In the genomic region with DNA sequence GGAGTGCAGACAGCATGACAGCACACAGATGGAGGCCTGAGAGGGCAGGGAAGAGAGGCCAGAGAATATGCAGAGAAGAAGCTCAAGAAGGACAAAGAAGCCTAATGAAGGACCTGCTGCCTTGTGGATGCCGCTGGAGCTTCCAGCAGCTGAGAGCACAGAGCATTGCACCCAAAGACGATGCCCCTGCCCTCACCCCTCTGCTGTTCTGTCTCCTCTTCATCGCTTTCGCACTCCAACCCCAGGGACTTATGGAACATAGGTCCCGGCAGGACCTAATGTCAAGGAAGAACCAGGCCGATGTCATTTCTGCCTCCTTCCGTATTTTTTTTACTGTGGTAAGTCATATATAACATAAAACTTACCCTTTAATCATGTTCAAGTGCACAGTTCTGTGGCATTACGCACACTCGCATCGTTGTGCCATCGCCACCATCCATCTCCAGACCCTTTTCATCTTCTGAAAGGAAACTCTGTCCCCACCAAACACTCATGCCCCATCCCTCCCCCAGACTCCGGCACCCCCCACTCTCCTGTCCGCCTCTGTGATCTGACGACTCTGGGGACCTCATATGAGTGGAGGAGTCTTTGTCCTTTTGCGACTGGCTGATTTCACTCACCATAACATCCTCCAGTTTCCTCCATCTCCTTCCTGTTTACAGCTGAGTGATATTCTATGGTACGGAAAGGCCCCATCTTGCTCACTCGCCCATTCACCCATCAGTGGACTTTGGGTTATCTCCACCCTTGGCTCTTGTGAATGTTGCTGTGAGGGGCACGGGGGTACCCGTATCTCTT, we compare ENCODE assay signal across 24 cellular contexts. TPM values are rescaled to one million over a fixed set of nuclear protein-coding genes. Genes with fewer than 3 reads are reported as not detected.
DNase-seq lines count a peak whose midpoint lies in the region; ATAC-seq, FAIRE-seq and TF ChIP-seq lines count a peak whose summit lies in the region.
"Had no signal": no experiment of that assay in that cellular context is flagged by ENCODE, and none has a peak within 500 bp of the region (broad histone marks: within the 10 kb centered on the region; RNA-seq: fewer than 3 reads in every experiment).

No MANE protein-coding gene starts in this region.

- no peak overlapping the region for H2BK5ac ChIP-seq in H1 (ENCODE audit: low read depth, low read length)

- no peak overlapping the region for H4K5ac ChIP-seq in H1 (ENCODE audit: insufficient read length, low read depth, low read length)

- H4K91ac ChIP-seq in H1 (replicated peaks; ENCODE audit: insufficient read length, low read length) = no peak overlapping the region

- TF ChIP-seq EP300 in H1 (IDR thresholded peaks at IDR 0.05; ENCODE audit: borderline replicate concordance in 1 of 2, low read depth in 2 of 2, low read length in 2 of 2) = no peak

- no peaks in the 10 kb centered on the region for H3K36me3 ChIP-seq in OCI-LY7 (ENCODE audit: insufficient read depth, low read length)
- no peaks in the 10 kb centered on the region for H3K36me3 ChIP-seq in H1 (ENCODE audit: control insufficient read depth in 2 of 4, insufficient read depth in 4 of 4, low read length in 3 of 4)
- no peaks in the 10 kb centered on the region for H3K36me3 ChIP-seq in tibial artery
- H3K36me3 ChIP-seq in right atrium auricular region = no peaks in the 10 kb centered on the region
- H3K36me3 ChIP-seq: esophagus muscularis mucosa, SJSA1, upper lobe of left lung had no signal

- no TSS peak for BruUV-seq in OCI-LY7 (replicated peaks; lab: Mats Ljungman, UMichigan)

- FAIRE-seq in H1 (lab: Jason Lieb, UNC) = no peak
- FAIRE-seq: frontal cortex had no signal

- no peak overlapping the region for H2AK5ac ChIP-seq in H1 (ENCODE audit: low read depth, low read length)

- peak in 1 of 2 donors; percentile 37 for ATAC-seq in activated T-cell treated with anti-CD3 and anti-CD28 coated beads, Interleukin-2, amount 50 U/mL, for 72 hours (replicated peaks in 1 of 2)
- peak; percentile 83 for ATAC-seq in stimulated activated memory B cell treated with anti-CD40 and anti-IgM and Interleukin-4, amounts not matched to agents 10 μg/mL and 1 μg/mL and 100 μg/mL, for 72 hours
- ATAC-seq in HG03196 (IDR thresholded peaks at IDR 0.05; ENCODE audit: unreplicated experiment) = no peak
- ATAC-seq: activated CD8-positive, alpha-beta T cell treated with anti-CD3 and anti-CD28 coated beads, Interleukin-2, amount 10 ng/mL, durations not matched to agents 7 days and 5 days had no signal

- peak overlapping the region; percentile 18; the same call in 1 of the 2 replicates for H2BK15ac ChIP-seq in H1 (ENCODE audit: low read length)

- CTCF ChIA-PET in OCI-LY7 (lab: Charles Lee; ENCODE audit: unreplicated experiment) = no interaction called here
- CTCF ChIA-PET in H1 (lab: Charles Lee; ENCODE audit: partially characterized antibody) = interaction anchor here (0.7 to 1.2 kb wide), 3 partner anchors 11 to 95 kb away, joined by 3 to 4 read pairs (median 3); no protein-coding TSS in a partner anchor

- H2AFZ ChIP-seq in OCI-LY7 (ENCODE audit: low read length) (peak overlapping the region; percentile 44; the same call in 1 of the 2 replicates), H1 (ENCODE audit: low read length) (no peak overlapping the region)

- H3K4me3 Mint-ChIP-seq in activated T-cell treated with anti-CD3 and anti-CD28 coated beads, Interleukin-2, amount 50 U/mL, for 72 hours = peak overlapping the region; percentile 7 to 20
- peak overlapping the region; percentile 75 for H3K4me3 Mint-ChIP-seq in stimulated activated memory B cell treated with anti-CD40 and anti-IgM and Interleukin-4, amounts not matched to agents 10 μg/mL and 1 μg/mL and 100 μg/mL, for 72 hours
- H3K4me3 Mint-ChIP-seq: activated CD8-positive, alpha-beta T cell treated with anti-CD3 and anti-CD28 coated beads, Interleukin-2, amount 10 ng/mL, durations not matched to agents 7 days and 5 days; activated naive CD8-positive, alpha-beta T cell treated with anti-CD3 and anti-CD28 coated beads for 36 hours had no signal

- no peak for TF ChIP-seq RAD21 in H1 (IDR thresholded peaks at IDR 0.05 in 1 of 2, conservative IDR thresholded peaks at IDR 0.05 in 1 of 2; ENCODE audit: low read depth in 2 of 2, low read length in 2 of 2)

- no peaks in the 10 kb centered on the region for H3K9me3 ChIP-seq in OCI-LY7 (ENCODE audit: low read length)
- H3K9me3 ChIP-seq in H1 (ENCODE audit: insufficient read depth in 2 of 2, low read depth in 1 of 2, low read length in 1 of 2) = no peaks in the 10 kb centered on the region
- H3K9me3 ChIP-seq in tibial artery = no peaks in the 10 kb centered on the region
- no peaks in the 10 kb centered on the region for H3K9me3 ChIP-seq in right atrium auricular region
- H3K9me3 ChIP-seq: esophagus muscularis mucosa, SJSA1, upper lobe of left lung had no signal

- H3K4me3 ChIP-seq in OCI-LY7 (ENCODE audit: low read depth, low read length, poor library complexity, severe bottlenecking) = no peak overlapping the region
- no peak overlapping the region for H3K4me3 ChIP-seq in H1 (ENCODE audit: extremely low read depth in 1 of 4, insufficient read depth in 2 of 4, low read depth in 3 of 4, low read length in 4 of 4)
- no peak overlapping the region for H3K4me3 ChIP-seq in tibial artery
- H3K4me3 ChIP-seq in right atrium auricular region = no peak overlapping the region
- H3K4me3 ChIP-seq: esophagus muscularis mucosa, SJSA1, skin epidermis, upper lobe of left lung had no signal

- no peak for TF ChIP-seq POLR2A in H1 (IDR thresholded peaks at IDR 0.05; ENCODE audit: control extremely low read depth in 1 of 2, low read depth in 2 of 2, low read length in 2 of 2)

- H4K20me1 ChIP-seq in OCI-LY7 (ENCODE audit: insufficient read depth, low read length) (no peaks in the 10 kb centered on the region), H1 (replicated peaks in 1 of 2; ENCODE audit: control insufficient read depth in 1 of 2, insufficient read depth in 2 of 2, low read length in 2 of 2) (no peaks in the 10 kb centered on the region)

- WGBS in H1 (ENCODE audit: extremely low coverage in 1 of 2, insufficient coverage in 1 of 2, insufficient read length in 1 of 2, insufficient replicate concordance in 2 of 2, low coverage in 1 of 2, low lambda C conversion rate in 2 of 2, missing lambda C conversion rate in 1 of 2), 2 experiments = 91% methylated on average over 19 of the region's 19 CpGs; no CpG with 5 or more reads in 1 of the 2 experiments

- no peak overlapping the region for H3K23ac ChIP-seq in H1 (ENCODE audit: insufficient read length)

- no peaks in the 10 kb centered on the region for H3K79me1 ChIP-seq in H1 (ENCODE audit: low read depth, low read length)

- DNase-seq in activated T-cell treated with anti-CD3 and anti-CD28 coated beads, Interleukin-2, amount 50 U/mL, for 72 hours = no peak
- no peak for DNase-seq in activated T-cell treated with anti-CD3 and anti-CD28 coated beads, Interleukin-2, amount 50 U/mL, for 48 hours
- DNase-seq in OCI-LY7 (ENCODE audit: low spot score) (no peak), H1 (ENCODE audit: low read depth in 1 of 2, low spot score in 2 of 2) (no peak), tibial artery (no peak), right atrium auricular region (ENCODE audit: low spot score) (no peak)
- DNase-seq: activated CD8-positive, alpha-beta T cell treated with anti-CD3 and anti-CD28 coated beads, Interleukin-2, amount 10 ng/mL, durations not matched to agents 7 days and 5 days; activated naive CD8-positive, alpha-beta T cell treated with anti-CD3 and anti-CD28 coated beads for 36 hours; C1 segment of cervical spinal cord; effector CD8-positive, alpha-beta T cell; H7; hypothalamus; IMR-90; NCI-H146; NCI-H2171; NCI-H524 treated with DMSO at 0.1 percent for 48 hours; stimulated activated CD4-positive, alpha-beta T cell treated with anti-CD3 and anti-CD28 coated beads, Interleukin-4, amount 100 ng/mL, for 1 hour had no signal

- no peak overlapping the region for H2BK20ac ChIP-seq in H1 (ENCODE audit: low read length)

- no peaks in the 10 kb centered on the region for H3K9me2 ChIP-seq in OCI-LY7 (ENCODE audit: insufficient read depth, low read length)

- H3K4ac ChIP-seq in H1 (replicated peaks; ENCODE audit: insufficient read length, low read depth, low read length) = no peak overlapping the region

- H2BK12ac ChIP-seq in H1 (ENCODE audit: low read depth, low read length) = no peak overlapping the region

- H3K27me3 Mint-ChIP-seq in activated T-cell treated with anti-CD3 and anti-CD28 coated beads, Interleukin-2, amount 50 U/mL, for 72 hours (ENCODE audit: low read depth) = peaks cover 7% of the 10 kb centered on the region
- H3K27me3 Mint-ChIP-seq in stimulated activated memory B cell treated with anti-CD40 and anti-IgM and Interleukin-4, amounts not matched to agents 10 μg/mL and 1 μg/mL and 100 μg/mL, for 72 hours = peaks cover 25% of the 10 kb centered on the region
- H3K27me3 Mint-ChIP-seq: activated naive CD8-positive, alpha-beta T cell treated with anti-CD3 and anti-CD28 coated beads for 36 hours had no signal

- no peaks in the 10 kb centered on the region for H3K36me3 Mint-ChIP-seq in activated T-cell treated with anti-CD3 and anti-CD28 coated beads, Interleukin-2, amount 50 U/mL, for 72 hours (ENCODE audit: insufficient read depth in 2 of 2)
- H3K36me3 Mint-ChIP-seq in stimulated activated memory B cell treated with anti-CD40 and anti-IgM and Interleukin-4, amounts not matched to agents 10 μg/mL and 1 μg/mL and 100 μg/mL, for 72 hours = no peaks in the 10 kb centered on the region
- H3K36me3 Mint-ChIP-seq: activated naive CD8-positive, alpha-beta T cell treated with anti-CD3 and anti-CD28 coated beads for 36 hours had no signal

- no peaks in the 10 kb centered on the region for H3K79me2 ChIP-seq in OCI-LY7 (ENCODE audit: insufficient read depth, low read depth, low read length)
- no peaks in the 10 kb centered on the region for H3K79me2 ChIP-seq in H1 (ENCODE audit: control insufficient read depth in 1 of 2, insufficient read depth in 2 of 2, low read length in 2 of 2)

- peaks cover 66% of the 10 kb centered on the region for H3K4me1 Mint-ChIP-seq in activated T-cell treated with anti-CD3 and anti-CD28 coated beads, Interleukin-2, amount 50 U/mL, for 72 hours (ENCODE audit: low read depth)
- peaks cover 60% of the 10 kb centered on the region for H3K4me1 Mint-ChIP-seq in stimulated activated memory B cell treated with anti-CD40 and anti-IgM and Interleukin-4, amounts not matched to agents 10 μg/mL and 1 μg/mL and 100 μg/mL, for 72 hours

- no peak overlapping the region for H3K4me2 ChIP-seq in OCI-LY7 (ENCODE audit: low read length)
- no peak overlapping the region for H3K4me2 ChIP-seq in H1 (ENCODE audit: insufficient read depth in 1 of 2, low read depth in 2 of 2, low read length in 2 of 2)

- no peak overlapping the region for H3K27ac ChIP-seq in OCI-LY7 (ENCODE audit: low read depth, low read length, poor library complexity, severe bottlenecking)
- no peak overlapping the region for H3K27ac ChIP-seq in H1 (ENCODE audit: low read depth, low read length)
- no peak overlapping the region for H3K27ac ChIP-seq in tibial artery
- no peak overlapping the region for H3K27ac ChIP-seq in right atrium auricular region
- H3K27ac ChIP-seq: esophagus muscularis mucosa, SJSA1, upper lobe of left lung had no signal

- no peak overlapping the region for H3K56ac ChIP-seq in H1 (replicated peaks; ENCODE audit: insufficient read length, low read depth, low read length)

- H4K8ac ChIP-seq in H1 (ENCODE audit: extremely low read depth, insufficient read depth, low read length) = no peak overlapping the region

- TF ChIP-seq CTCF in OCI-LY7 (conservative IDR thresholded peaks at IDR 0.05; ENCODE audit: low read length) (no peak), H1 (IDR thresholded peaks at IDR 0.05; ENCODE audit: control extremely low read depth in 1 of 3, insufficient read depth in 1 of 3, low read depth in 1 of 3, low read length in 3 of 3) (no peak), tibial artery (IDR thresholded peaks at IDR 0.05) (no peak), right atrium auricular region (IDR thresholded peaks at IDR 0.05) (no peak)

- H3K23me2 ChIP-seq in H1 (ENCODE audit: low read depth, low read length) = no peaks in the 10 kb centered on the region

- no peak overlapping the region for H3K18ac ChIP-seq in H1 (ENCODE audit: extremely low read depth, low read length)

- H3K14ac ChIP-seq in H1 (ENCODE audit: insufficient read length) = no peak overlapping the region

- POLR2A ChIA-PET in OCI-LY7 (lab: Charles Lee) (no interaction called here), H1 (lab: Charles Lee; ENCODE audit: partially characterized antibody) (no interaction called here)

- intact Hi-C loops in OCI-LY7 (cut with micrococcal nuclease; ENCODE audit: unreplicated experiment) = no loop called here
- intact Hi-C loops in tibial artery (cut with DNase I; ENCODE audit: low total_unique reads) = no loop called here

- no peak overlapping the region for H3K27ac Mint-ChIP-seq in activated T-cell treated with anti-CD3 and anti-CD28 coated beads, Interleukin-2, amount 50 U/mL, for 72 hours
- H3K27ac Mint-ChIP-seq in stimulated activated memory B cell treated with anti-CD40 and anti-IgM and Interleukin-4, amounts not matched to agents 10 μg/mL and 1 μg/mL and 100 μg/mL, for 72 hours = peak overlapping the region; percentile 79
- H3K27ac Mint-ChIP-seq: activated naive CD8-positive, alpha-beta T cell treated with anti-CD3 and anti-CD28 coated beads for 36 hours had no signal

- H3K4me1 ChIP-seq in OCI-LY7 (ENCODE audit: insufficient read depth, low read length, poor library complexity, severe bottlenecking) = peaks cover 10% of the 10 kb centered on the region
- peaks cover 0 to 2% (median 0%) of the 10 kb centered on the region in 4 experiments; a peak in 1 of 7 replicates for H3K4me1 ChIP-seq in H1 (replicated peaks in 1 of 4; ENCODE audit: control insufficient read depth in 3 of 4, insufficient read depth in 4 of 4, low read length in 3 of 4)
- H3K4me1 ChIP-seq in tibial artery = no peaks in the 10 kb centered on the region
- H3K4me1 ChIP-seq in right atrium auricular region = no peaks in the 10 kb centered on the region
- H3K4me1 ChIP-seq: SJSA1, upper lobe of left lung had no signal

- H2BK120ac ChIP-seq in H1 (replicated peaks; ENCODE audit: low read depth, low read length) = no peak overlapping the region

- H3K9ac ChIP-seq in H1 (replicated peaks in 1 of 4; ENCODE audit: extremely low read depth in 1 of 4, low read depth in 3 of 4, low read length in 3 of 4) = no peak overlapping the region

- H3K9me3 Mint-ChIP-seq in activated T-cell treated with anti-CD3 and anti-CD28 coated beads, Interleukin-2, amount 50 U/mL, for 72 hours = no peaks in the 10 kb centered on the region
- H3K9me3 Mint-ChIP-seq in stimulated activated memory B cell treated with anti-CD40 and anti-IgM and Interleukin-4, amounts not matched to agents 10 μg/mL and 1 μg/mL and 100 μg/mL, for 72 hours = no peaks in the 10 kb centered on the region
- H3K9me3 Mint-ChIP-seq: activated naive CD8-positive, alpha-beta T cell treated with anti-CD3 and anti-CD28 coated beads for 36 hours had no signal

- H3K27me3 ChIP-seq in H1 (replicated peaks in 1 of 4; ENCODE audit: control insufficient read depth in 3 of 4, extremely low read depth in 1 of 4, insufficient read depth in 3 of 4, low read length in 3 of 4) (no peaks in the 10 kb centered on the region), tibial artery (peaks cover 0 to 6% of the 10 kb centered on the region in 2 donors), right atrium auricular region (no peaks in the 10 kb centered on the region)
- H3K27me3 ChIP-seq: SJSA1, upper lobe of left lung had no signal

RNA-seq across cellular contexts. Expression of gene INSIG1, which starts 12.1 kb away (rescaled TPM):
- 10 to 100 TPM; 36.5 to 46.6 TPM for total RNA-seq in activated T-cell treated with anti-CD3 and anti-CD28 coated beads, Interleukin-2, amount 50 U/mL, for 72 hours
- 105 and 122 TPM in 2 replicates for total RNA-seq in OCI-LY7 (2014; rRNA removed; shearing (Covaris generic))
- 164 and 166 TPM in 2 replicates for total RNA-seq in OCI-LY7 (2022)
- total RNA-seq in H1 (2021; fragmentation: NEBNext Ultra II Directional; extraction: Animal tissue kit (Norgen Biotek cat#: 25700)) = 40.0 and 44.7 TPM in 2 replicates
- polyA plus RNA-seq in H1 (2011; rRNA removed) = 58.4 and 68.1 TPM in 2 replicates
- polyA plus RNA-seq in H1 (2011; cell fraction: cytosol; rRNA removed) = 47.8 TPM
- 41.8 TPM for polyA plus RNA-seq in H1 (2011; cell fraction: nucleus; rRNA removed)
- polyA plus RNA-seq in H1 (2012, experiment 1 of 2) = 32.4 to 45.3 TPM (median 36.5 TPM) in 4 replicates
- 27.0 TPM for polyA plus RNA-seq in H1 (2012, experiment 2 of 2)
- 102 TPM for polyA plus RNA-seq in H1 (2013, experiment 1 of 2)
- polyA plus RNA-seq in H1 (2013, experiment 2 of 2) = 129 TPM
- 42.3 and 43.0 TPM in 2 replicates for polyA minus RNA-seq in H1 (2011; rRNA and poly(A)+ RNA removed)
- 48.4 TPM for polyA minus RNA-seq in H1 (2011; cell fraction: cytosol; rRNA and poly(A)+ RNA removed)
- 47.7 TPM for polyA minus RNA-seq in H1 (2011; cell fraction: nucleus; rRNA and poly(A)+ RNA removed)
- total RNA-seq in right atrium auricular region = 10 to 100 TPM; 15.8 to 25.7 TPM
